ENCODE assay signal across 8 cellular contexts in the genomic region with DNA sequence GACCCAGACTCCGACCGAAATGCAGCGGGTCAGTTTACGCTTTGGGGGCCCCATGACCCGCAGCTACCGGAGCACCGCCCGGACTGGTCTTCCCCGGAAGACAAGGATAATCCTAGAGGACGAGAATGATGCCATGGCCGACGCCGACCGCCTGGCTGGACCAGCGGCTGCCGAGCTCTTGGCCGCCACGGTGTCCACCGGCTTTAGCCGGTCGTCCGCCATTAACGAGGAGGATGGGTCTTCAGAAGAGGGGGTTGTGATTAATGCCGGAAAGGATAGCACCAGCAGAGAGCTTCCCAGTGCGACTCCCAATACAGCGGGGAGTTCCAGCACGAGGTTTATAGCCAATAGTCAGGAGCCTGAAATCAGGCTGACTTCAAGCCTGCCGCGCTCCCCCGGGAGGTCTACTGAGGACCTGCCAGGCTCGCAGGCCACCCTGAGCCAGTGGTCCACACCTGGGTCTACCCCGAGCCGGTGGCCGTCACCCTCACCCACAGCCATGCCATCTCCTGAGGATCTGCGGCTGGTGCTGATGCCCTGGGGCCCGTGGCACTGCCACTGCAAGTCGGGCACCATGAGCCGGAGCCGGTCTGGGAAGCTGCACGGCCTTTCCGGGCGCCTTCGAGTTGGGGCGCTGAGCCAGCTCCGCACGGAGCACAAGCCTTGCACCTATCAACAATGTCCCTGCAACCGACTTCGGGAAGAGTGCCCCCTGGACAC. TPM values are rescaled to one million over a fixed set of nuclear protein-coding genes. Genes with fewer than 3 reads are reported as not detected.
DNase-seq lines count a peak whose midpoint lies in the region; ATAC-seq and TF ChIP-seq lines count a peak whose summit lies in the region.

No MANE protein-coding gene starts in this region.

- no peaks in the 10 kb centered on the region for H3K27me3 ChIP-seq in ACC112 (ENCODE audit: insufficient read depth, low read length)

- H3K36me3 Mint-ChIP-seq in mesothelial cell of epicardium = peaks cover 5% of the 10 kb centered on the region

- no peaks in the 10 kb centered on the region for H3K9me3 Mint-ChIP-seq in mesothelial cell of epicardium

- H3K79me2 ChIP-seq in ACC112 (ENCODE audit: control insufficient read depth, insufficient read depth, low read length, unreplicated experiment) = peaks cover 5% of the 10 kb centered on the region

- peak overlapping the region; percentile 96 for H3K27ac Mint-ChIP-seq in mesothelial cell of epicardium

- peak overlapping the region; percentile 98 for H3K4me3 Mint-ChIP-seq in mesothelial cell of epicardium

- H3K4me1 ChIP-seq in ACC112 (ENCODE audit: control insufficient read depth, insufficient read depth, low read length, unreplicated experiment) = peaks cover 26% of the 10 kb centered on the region

- peak overlapping the region; percentile 93 for H3K4me3 ChIP-seq in ACC112 (ENCODE audit: low read depth, low read length)

- peak; percentile 75 for ATAC-seq in GM18511 (IDR thresholded peaks at IDR 0.05; ENCODE audit: unreplicated experiment)
- peak; percentile 53 for ATAC-seq in HG03378 (IDR thresholded peaks at IDR 0.05; ENCODE audit: unreplicated experiment)

- peak; percentile 16 for DNase-seq in NCI-H774 (lab: John Stamatoyannopoulos, UW)
- DNase-seq in activated CD8-positive, alpha-beta memory T cell treated with anti-CD3 and anti-CD28 coated beads, Interleukin-2, amount 50 U/mL, for 48 hours = peak; percentile 82
- DNase-seq in epithelial cell of prostate (ENCODE audit: low read depth, low spot score) = no peak
- peak; percentile 45 to 72 for DNase-seq in mesothelial cell of epicardium (ENCODE audit: low spot score in 2 of 2, unreplicated experiment in 2 of 2)
- peak in 45 of 49 donors; percentile 28 to 84 (median 60) for DNase-seq in substantia nigra (lab: John Stamatoyannopoulos, UW)

- H3K27me3 Mint-ChIP-seq in mesothelial cell of epicardium (ENCODE audit: low read depth) = no peaks in the 10 kb centered on the region

- peak; percentile 62 for TF ChIP-seq CTCF in mesothelial cell of epicardium (IDR thresholded peaks at IDR 0.05; ENCODE audit: unreplicated experiment)

- peaks cover 23% of the 10 kb centered on the region for H3K4me1 Mint-ChIP-seq in mesothelial cell of epicardium

- peak overlapping the region; percentile 90 for H2AFZ ChIP-seq in ACC112 (ENCODE audit: low read length, unreplicated experiment)

- H3K36me3 ChIP-seq in ACC112 (ENCODE audit: insufficient read depth, low read length) = peaks cover 4% of the 10 kb centered on the region; the same call in 1 of the 2 replicates

- peak overlapping the region; percentile 63 for H3K27ac ChIP-seq in ACC112 (ENCODE audit: low read depth, low read length)
- H3K27ac ChIP-seq in epithelial cell of prostate = peak overlapping the region; percentile 97
- H3K27ac ChIP-seq in substantia nigra (ENCODE audit: low read depth, low read length, poor library complexity, severe bottlenecking) = peak overlapping the region; percentile 89

RNA-seq across cellular contexts. Expression of gene C1orf56, which starts 0.5 kb away (rescaled TPM):
- 4.2 to 4.6 TPM (median 4.2 TPM) in 3 replicates for total RNA-seq in mesothelial cell of epicardium

RNA-seq across cellular contexts. Expression of gene CDC42SE1, which starts 11.3 kb away (rescaled TPM):
- 93.4 to 97.8 TPM (median 97.0 TPM) in 3 replicates for total RNA-seq in mesothelial cell of epicardium

RNA-seq across cellular contexts. Expression of gene BNIPL, which starts 11.7 kb away (rescaled TPM):
- 4.2 to 5.7 TPM (median 4.6 TPM) in 3 replicates for total RNA-seq in mesothelial cell of epicardium

RNA-seq across cellular contexts. Expression of gene MLLT11, which starts 12.1 kb away (rescaled TPM):
- 16.3 to 18.9 TPM (median 16.9 TPM) in 3 replicates for total RNA-seq in mesothelial cell of epicardium

RNA-seq across cellular contexts. Expression of gene GABPB2, which starts 22.5 kb away (rescaled TPM):
- total RNA-seq in mesothelial cell of epicardium = 10.5 to 11.9 TPM (median 11.6 TPM) in 3 replicates
